9 cellular contexts compared by ENCODE assay signal in genomic region chr20:49768204-49769124, GRCh38. TPM values are rescaled to one million over a fixed set of nuclear protein-coding genes. Genes with fewer than 3 reads are reported as not detected.
DNase-seq lines count a peak whose midpoint lies in the region; TF ChIP-seq lines count a peak whose summit lies in the region.
"Had no signal": no experiment of that assay in that cellular context is flagged by ENCODE, and none has a peak within 500 bp of the region (broad histone marks: within the 10 kb centered on the region; RNA-seq: fewer than 3 reads in every experiment).

No MANE protein-coding gene starts in this region.

- H3K27me3 ChIP-seq in kidney epithelial cell (ENCODE audit: control insufficient read depth, insufficient read depth, low read length) (no peaks in the 10 kb centered on the region), suprapubic skin (no peaks in the 10 kb centered on the region)

- TF ChIP-seq EP300 in suprapubic skin (IDR thresholded peaks at IDR 0.05) = peak; percentile 43

- H3K27me3 Mint-ChIP-seq in brain = peaks cover 3% of the 10 kb centered on the region

- no peak for TF ChIP-seq POLR2A in suprapubic skin (IDR thresholded peaks at IDR 0.05)

- 30% methylated on average over 8 of the region's 8 CpGs for WGBS in suprapubic skin

- H3K9me3 ChIP-seq in suprapubic skin = no peaks in the 10 kb centered on the region

- H3K27ac Mint-ChIP-seq in brain = peak overlapping the region; percentile 31 to 90 (median 56)

- H3K4me3 ChIP-seq in kidney epithelial cell (ENCODE audit: low read depth, low read length) = no peak overlapping the region
- no peak overlapping the region for H3K4me3 ChIP-seq in suprapubic skin

- H3K4me1 Mint-ChIP-seq in brain = peaks cover 33% of the 10 kb centered on the region

- H3K36me3 ChIP-seq in kidney epithelial cell (ENCODE audit: control insufficient read depth, insufficient read depth, low read length) = no peaks in the 10 kb centered on the region
- no peaks in the 10 kb centered on the region for H3K36me3 ChIP-seq in suprapubic skin

- H3K36me3 Mint-ChIP-seq in brain = no peaks in the 10 kb centered on the region

- H3K4me1 ChIP-seq in suprapubic skin = peaks cover 57% of the 10 kb centered on the region

- TF ChIP-seq CTCF in brain (conservative IDR thresholded peaks at IDR 0.05) (no peak), kidney epithelial cell (IDR thresholded peaks at IDR 0.05; ENCODE audit: insufficient read depth, low read length, poor library complexity, severe bottlenecking) (no peak), suprapubic skin (IDR thresholded peaks at IDR 0.05) (no peak)

- peak overlapping the region in 2 of 5 experiments; percentile 18 to 22 for H3K4me3 Mint-ChIP-seq in brain

- H3K9me3 Mint-ChIP-seq in brain = peaks cover 0 to 6% (median 2%) of the 10 kb centered on the region in 5 experiments

- H3K27ac ChIP-seq in suprapubic skin = peak overlapping the region; percentile 60
- H3K27ac ChIP-seq: VCaP had no signal

- DNase-seq in GOT3 (lab: John Stamatoyannopoulos, UW) = peak; percentile 37
- DNase-seq in NCI-H69 (lab: John Stamatoyannopoulos, UW) = peak; percentile 73
- peak; percentile 89 for DNase-seq in kidney epithelial cell (ENCODE audit: low read depth)
- peak in 1 of 2 donors; percentile 79 for DNase-seq in suprapubic skin (ENCODE audit: low spot score in 2 of 2)
- no peak for DNase-seq in NCI-H1105 treated with DMSO at 0.1 percent for 48 hours (lab: John Stamatoyannopoulos, UW)
- no peak for DNase-seq in COR-L47 (lab: John Stamatoyannopoulos, UW)
- no peak for DNase-seq in retina

RNA-seq across cellular contexts. Expression of gene SLC9A8, which starts 44.2 kb away (rescaled TPM):
- polyA plus RNA-seq in brain (ENCODE audit: insufficient read depth, low read depth, low replicate concordance) = 5.4 TPM
- total RNA-seq in kidney epithelial cell (9.4 and 9.9 TPM in 2 replicates), suprapubic skin (10 to 100 TPM in 2 of 4 donors, 1 to 10 TPM in 2; 5.7 to 15.6 (median 9.2) TPM)

RNA-seq across cellular contexts. Expression of gene B4GALT5, which starts 54.8 kb away (rescaled TPM):
- 79.2 TPM for polyA plus RNA-seq in brain (ENCODE audit: insufficient read depth, low read depth, low replicate concordance)
- 67.6 and 68.4 TPM in 2 replicates for total RNA-seq in kidney epithelial cell
- total RNA-seq in suprapubic skin = 10 to 100 TPM in 2 of 4 donors, 1 to 10 TPM in 2; 8.8 to 12.7 (median 10.1) TPM

Comparison
In these comparisons a context has a peak if more than half of its experiments do, and no peak if none do; other contexts are left out.
1. DNase-seq: peak in GOT3 (single experiment), NCI-H69 (single experiment) and kidney epithelial cell (single experiment); none in NCI-H1105 treated with DMSO at 0.1 percent for 48 hours (single experiment), COR-L47 (single experiment) and retina (single experiment).